Comparison of ENCODE assay signal across 17 cellular contexts in the genomic region with DNA sequence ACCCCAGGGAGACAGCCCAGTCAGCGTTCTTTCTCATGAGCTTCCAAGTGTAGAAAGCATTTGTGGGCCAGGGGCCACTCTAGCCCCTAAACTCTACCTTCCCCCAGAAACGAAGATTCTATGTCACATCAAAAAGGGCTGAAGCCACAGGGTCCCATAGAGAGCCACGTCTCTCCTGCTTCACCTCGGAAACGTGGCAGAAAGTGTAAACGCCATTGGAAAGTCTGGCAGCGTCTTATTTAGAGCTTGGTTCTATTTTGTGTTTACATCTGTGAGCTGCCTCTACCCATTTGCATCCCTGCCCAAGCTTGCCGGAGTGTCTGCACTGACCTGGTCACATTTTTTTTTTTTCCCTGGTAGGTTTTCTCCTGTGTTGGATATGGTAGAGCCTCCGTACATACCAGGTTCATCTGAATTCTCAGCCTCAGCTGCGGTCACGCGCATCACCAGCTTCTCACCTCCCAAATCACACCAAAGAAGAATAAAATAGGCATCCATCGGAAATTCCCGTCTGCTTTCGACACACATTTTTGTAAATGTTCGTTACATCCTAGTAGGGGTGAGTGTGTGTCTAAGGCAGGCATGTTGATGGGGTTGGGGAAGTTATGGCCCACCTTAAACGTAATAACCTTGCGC.
"Had no signal": no experiment of that assay in that cellular context is flagged by ENCODE, and none has a peak within 500 bp of the region (broad histone marks: within the 10 kb centered on the region; RNA-seq: fewer than 3 reads in every experiment).

No MANE protein-coding gene starts in this region.

- H3K4me1 Mint-ChIP-seq: mesothelial cell of epicardium had no signal

- FAIRE-seq: endometrium had no signal

- H3K9me3 Mint-ChIP-seq: mesothelial cell of epicardium; natural killer cell treated with Interleukin-12 subunit alpha and Interleukin-12 subunit beta and Interleukin-15 and Interleukin-18, amount 100 ng/mL, for 72 hours had no signal

- DNase-seq: cortex of kidney; dorsolateral prefrontal cortex; effector CD8-positive, alpha-beta T cell; gastrocnemius medialis; heart right ventricle; hypothalamus; islet precursor cell; psoas muscle; retina; stimulated activated CD4-positive, alpha-beta T cell treated with anti-CD3 and anti-CD28 coated beads, Interleukin-12 subunit alpha, Interleukin-12 subunit beta, amount 100 ng/mL, for 4 hours; stimulated activated naive CD4-positive, alpha-beta T cell; stomach; substantia nigra; transverse colon had no signal

- H3K27ac Mint-ChIP-seq: mesothelial cell of epicardium; natural killer cell treated with Interleukin-12 subunit alpha and Interleukin-12 subunit beta and Interleukin-15 and Interleukin-18, amount 100 ng/mL, for 72 hours had no signal

- H3K36me3 Mint-ChIP-seq: mesothelial cell of epicardium; natural killer cell treated with Interleukin-12 subunit alpha and Interleukin-12 subunit beta and Interleukin-15 and Interleukin-18, amount 100 ng/mL, for 72 hours had no signal

- H3K4me3 Mint-ChIP-seq: mesothelial cell of epicardium; natural killer cell treated with Interleukin-12 subunit alpha and Interleukin-12 subunit beta and Interleukin-15 and Interleukin-18, amount 100 ng/mL, for 72 hours had no signal
